12 cellular contexts compared by ENCODE assay signal in genomic region chr5:99025298-99026045, GRCh38.
DNase-seq lines count a peak whose midpoint lies in the region; ATAC-seq, FAIRE-seq and TF ChIP-seq lines count a peak whose summit lies in the region.
"Had no signal": no experiment of that assay in that cellular context is flagged by ENCODE, and none has a peak within 500 bp of the region (broad histone marks: within the 10 kb centered on the region; RNA-seq: fewer than 3 reads in every experiment).

No MANE protein-coding gene starts in this region.

- FAIRE-seq in A549 (lab: Jason Lieb, UNC) = no peak
- FAIRE-seq: frontal cortex, TTC549 had no signal

- H3K4me1 ChIP-seq in A549 (peaks cover 21% of the 10 kb centered on the region), lower lobe of right lung (peaks cover 35% of the 10 kb centered on the region)

- no peaks in the 10 kb centered on the region for H3K27me3 ChIP-seq in lower lobe of right lung (ENCODE audit: low read depth)
- H3K27me3 ChIP-seq: dorsolateral prefrontal cortex had no signal

- TF ChIP-seq EP300 in A549 (IDR thresholded peaks at IDR 0.05) = no peak

- TF ChIP-seq RAD21 in A549 (conservative IDR thresholded peaks at IDR 0.05 in 1 of 2, IDR thresholded peaks at IDR 0.05 in 1 of 2) = no peak

- H3K36me3 ChIP-seq in lower lobe of right lung = no peaks in the 10 kb centered on the region

- H3K27ac ChIP-seq in A549 = peak overlapping the region; percentile 75 to 78
- peak overlapping the region; percentile 68 for H3K27ac ChIP-seq in lower lobe of right lung

- H3K9me3 ChIP-seq in A549 = no peaks in the 10 kb centered on the region
- no peaks in the 10 kb centered on the region for H3K9me3 ChIP-seq in lower lobe of right lung

- 46% methylated on average over 5 of the region's 5 CpGs for WGBS in A549 (ENCODE audit: missing lambda C conversion rate)

- no peak for TF ChIP-seq POLR2A in A549 (IDR thresholded peaks at IDR 0.05; ENCODE audit: low read length)

- H3K4me3 ChIP-seq in A549 = no peak overlapping the region
- H3K4me3 ChIP-seq in choroid plexus epithelial cell (ENCODE audit: low read depth, low read length) = no peak overlapping the region
- H3K4me3 ChIP-seq in lower lobe of right lung = no peak overlapping the region
- H3K4me3 ChIP-seq: dorsolateral prefrontal cortex had no signal

- TF ChIP-seq CTCF in A549 (IDR thresholded peaks at IDR 0.05) = no peak
- no peak for TF ChIP-seq CTCF in choroid plexus epithelial cell (conservative IDR thresholded peaks at IDR 0.05; ENCODE audit: low read depth, low read length)
- TF ChIP-seq CTCF in lower lobe of right lung (IDR thresholded peaks at IDR 0.05) = no peak

- DNase-seq in A549 (ENCODE audit: low read depth in 1 of 2, low spot score in 1 of 2) (peak in 1 of 2 experiments; percentile 60), choroid plexus epithelial cell (ENCODE audit: low read depth) (peak; percentile 27), lower lobe of right lung (no peak), MV-4-11 (lab: John Stamatoyannopoulos, UW) (no peak), medulla oblongata (ENCODE audit: extremely low spot score) (no peak), DMS79 (lab: John Stamatoyannopoulos, UW) (no peak)
- DNase-seq: activated naive CD8-positive, alpha-beta T cell treated with anti-CD3 and anti-CD28 coated beads, Interleukin-2, amount 50 U/mL, for 24 hours; dorsolateral prefrontal cortex had no signal

- peak overlapping the region; percentile 78 for H3K4me2 ChIP-seq in A549

- CTCF ChIA-PET in A549 (lab: Yijun Ruan, JAX) = interaction anchor here (1.2 kb wide), 1 partner anchor 121 kb away, joined by 3 read pairs; no protein-coding TSS in a partner anchor

- ATAC-seq in A549 (peak in 1 of 2 experiments; percentile 74; a peak in 3 of 6 replicates), HG02759 (IDR thresholded peaks at IDR 0.05; ENCODE audit: unreplicated experiment) (peak; percentile 10), lower lobe of right lung (peak; percentile 68 to 82), HG03097 (IDR thresholded peaks at IDR 0.05; ENCODE audit: low FRiP score, unreplicated experiment) (no peak)
- ATAC-seq: activated naive CD8-positive, alpha-beta T cell treated with anti-CD3 and anti-CD28 coated beads, Interleukin-2, amount 50 U/mL, for 24 hours had no signal

- POLR2A ChIA-PET in A549 (lab: Yijun Ruan, JAX) = interaction anchor here (3.0 kb wide), 1 partner anchor 96 kb away, joined by 12 read pairs; the partner anchor contains the start of gene CHD1

- intact Hi-C loops in lower lobe of right lung (cut with DNase I) = no loop called here

TF ChIP-seq in A549, 52 proteins besides CTCF, POLR2A, EP300 and RAD21:
- TF ChIP-seq GATA3 (IDR thresholded peaks at IDR 0.05; ENCODE audit: borderline replicate concordance) (no peak), ZFP36 (IDR thresholded peaks at IDR 0.05; ENCODE audit: borderline replicate concordance, partially characterized antibody) (no peak), MYC (IDR thresholded peaks at IDR 0.05; ENCODE audit: borderline replicate concordance, low read length) (no peak), HES2 (IDR thresholded peaks at IDR 0.05) (no peak), MAX (IDR thresholded peaks at IDR 0.05) (no peak), PHF8 (IDR thresholded peaks at IDR 0.05; ENCODE audit: borderline replicate concordance, low read depth) (no peak), POLR2AphosphoS2 (conservative IDR thresholded peaks at IDR 0.05; ENCODE audit: low read length) (no peak), FOSB (CRISPR knock-in tag; IDR thresholded peaks at IDR 0.05) (no peak), KDM1A (IDR thresholded peaks at IDR 0.05; ENCODE audit: low read depth) (no peak), TFCP2L1 (CRISPR knock-in tag; IDR thresholded peaks at IDR 0.05) (no peak), SMC3 (IDR thresholded peaks at IDR 0.05) (no peak), RCOR1 (IDR thresholded peaks at IDR 0.05; ENCODE audit: low read depth, low read length) (no peak), BCL3 (IDR thresholded peaks at IDR 0.05) (no peak), RNF2 (IDR thresholded peaks at IDR 0.05; ENCODE audit: borderline replicate concordance, low read depth) (no peak), NPAS2 (CRISPR knock-in tag; IDR thresholded peaks at IDR 0.05; ENCODE audit: borderline replicate concordance) (no peak), MAZ (IDR thresholded peaks at IDR 0.05; ENCODE audit: borderline replicate concordance, low read depth, low read length) (no peak), TP53 (CRISPR knock-in tag; IDR thresholded peaks at IDR 0.05) (no peak), HMGXB4 (CRISPR knock-in tag; IDR thresholded peaks at IDR 0.05; ENCODE audit: borderline replicate concordance) (no peak), HDAC2 (IDR thresholded peaks at IDR 0.05) (no peak)
